ENCODE assay signal across 17 cellular contexts in genomic region chr2:235611756-235612155, GRCh38.
"Had no signal": no experiment of that assay in that cellular context is flagged by ENCODE, and none has a peak within 500 bp of the region (broad histone marks: within the 10 kb centered on the region; RNA-seq: fewer than 3 reads in every experiment).

No MANE protein-coding gene starts in this region.

- H3K27ac ChIP-seq: ascending aorta, heart left ventricle, sigmoid colon, testis had no signal

- DNase-seq: activated CD4-positive, alpha-beta T cell treated with anti-CD3 and anti-CD28 coated beads for 1 hour; activated CD4-positive, alpha-beta T cell treated with anti-CD3 and anti-CD28 coated beads, Interleukin-2, amount 50 U/mL, for 48 hours; activated CD8-positive, alpha-beta memory T cell treated with anti-CD3 and anti-CD28 coated beads, Interleukin-2, amount 10 ng/mL, durations not matched to agents 7 days and 5 days; activated naive CD4-positive, alpha-beta T cell treated with Interleukin-2 at 50 U/mL for 16 hours; activated naive CD8-positive, alpha-beta T cell treated with anti-CD3 and anti-CD28 coated beads, Interleukin-2, amount 50 U/mL, for 24 hours; activated T-cell treated with anti-CD3 and anti-CD28 coated beads, Interleukin-2, amount 50 U/mL, for 72 hours; foreskin melanocyte; heart left ventricle; left colon; naive thymus-derived CD4-positive, alpha-beta T cell; sigmoid colon; stimulated activated CD4-positive, alpha-beta T cell treated with anti-CD3 and anti-CD28 coated beads, Interleukin-4, amount 100 ng/mL, for 1 hour; stimulated activated CD8-positive, alpha-beta memory T cell treated with anti-CD3 and anti-CD28 coated beads, Interleukin-4, amount 100 ng/mL, for 48 hours; stimulated activated naive CD8-positive, alpha-beta T cell treated with anti-CD3 and anti-CD28 coated beads, Interleukin-15, Interleukin-2, amounts not matched to agents 100 U/mL and 50 U/mL, for 24 hours; testis had no signal

- H3K4me3 Mint-ChIP-seq: activated CD8-positive, alpha-beta memory T cell treated with anti-CD3 and anti-CD28 coated beads, Interleukin-2, amount 10 ng/mL, durations not matched to agents 7 days and 5 days; activated naive CD8-positive, alpha-beta T cell treated with anti-CD3 and anti-CD28 coated beads, Interleukin-2, amount 50 U/mL, for 24 hours; activated T-cell treated with anti-CD3 and anti-CD28 coated beads, Interleukin-2, amount 50 U/mL, for 72 hours; naive thymus-derived CD4-positive, alpha-beta T cell had no signal

- H3K4me3 ChIP-seq: ascending aorta, heart left ventricle, lung, sigmoid colon, testis had no signal

- H3K27ac Mint-ChIP-seq: activated CD8-positive, alpha-beta memory T cell treated with anti-CD3 and anti-CD28 coated beads, Interleukin-2, amount 10 ng/mL, durations not matched to agents 7 days and 5 days; activated naive CD8-positive, alpha-beta T cell treated with anti-CD3 and anti-CD28 coated beads, Interleukin-2, amount 50 U/mL, for 24 hours; activated T-cell treated with anti-CD3 and anti-CD28 coated beads, Interleukin-2, amount 50 U/mL, for 72 hours; naive thymus-derived CD4-positive, alpha-beta T cell had no signal

- H3K4me1 Mint-ChIP-seq: naive thymus-derived CD4-positive, alpha-beta T cell had no signal

- H3K9me3 Mint-ChIP-seq: activated naive CD8-positive, alpha-beta T cell treated with anti-CD3 and anti-CD28 coated beads, Interleukin-2, amount 50 U/mL, for 24 hours; activated T-cell treated with anti-CD3 and anti-CD28 coated beads, Interleukin-2, amount 50 U/mL, for 72 hours; naive thymus-derived CD4-positive, alpha-beta T cell had no signal

- ATAC-seq: activated CD8-positive, alpha-beta memory T cell treated with anti-CD3 and anti-CD28 coated beads, Interleukin-2, amount 10 ng/mL, durations not matched to agents 7 days and 5 days; activated naive CD8-positive, alpha-beta T cell treated with anti-CD3 and anti-CD28 coated beads, Interleukin-2, amount 50 U/mL, for 24 hours; activated T-cell treated with anti-CD3 and anti-CD28 coated beads, Interleukin-2, amount 50 U/mL, for 72 hours; heart left ventricle; naive thymus-derived CD4-positive, alpha-beta T cell; stimulated activated naive CD8-positive, alpha-beta T cell treated with anti-CD3 and anti-CD28 coated beads, Interleukin-15, Interleukin-2, amounts not matched to agents 100 U/mL and 50 U/mL, for 24 hours had no signal

- H3K36me3 Mint-ChIP-seq: activated CD8-positive, alpha-beta memory T cell treated with anti-CD3 and anti-CD28 coated beads, Interleukin-2, amount 10 ng/mL, durations not matched to agents 7 days and 5 days; naive thymus-derived CD4-positive, alpha-beta T cell had no signal
